17 cellular contexts compared by ENCODE assay signal in genomic region chr3:58793052-58793451, GRCh38.
DNase-seq lines count a peak whose midpoint lies in the region; ATAC-seq and TF ChIP-seq lines count a peak whose summit lies in the region.
"Had no signal": no experiment of that assay in that cellular context is flagged by ENCODE, and none has a peak within 500 bp of the region (broad histone marks: within the 10 kb centered on the region; RNA-seq: fewer than 3 reads in every experiment).

No MANE protein-coding gene starts in this region.

- H3K9me3 Mint-ChIP-seq in CD4-positive, alpha-beta T cell, result no peaks in the 10 kb centered on the region

- no peaks in the 10 kb centered on the region for H3K27me3 Mint-ChIP-seq in CD4-positive, alpha-beta T cell

- DNase-seq in GM04504 (ENCODE audit: low read depth) (peak; percentile 1), iris pigment epithelial cell (ENCODE audit: low read depth) (peak; percentile 11), iPS-NIHi7 (ENCODE audit: extremely low spot score) (no peak), AG20443 (ENCODE audit: low spot score) (no peak)
- DNase-seq in CD4-positive, alpha-beta T cell, result no peak
- DNase-seq: C1 segment of cervical spinal cord, Caco-2, DMS53, GOT3, MG63, NCI-H1105 treated with DMSO at 0.1 percent for 48 hours, NCI-H187, NCI-H82, SHP77 had no signal

- no peak overlapping the region for H3K27ac ChIP-seq in CD4-positive, alpha-beta T cell (ENCODE audit: low read depth, low read length)

- peak; percentile 42; the same call in 2 of the 3 replicates for ATAC-seq in SK-N-SH treated with all-trans-retinoic acid at 6 μM for 48 hours
- no peak for ATAC-seq in HG03439 (IDR thresholded peaks at IDR 0.05; ENCODE audit: unreplicated experiment)
- ATAC-seq in CD4-positive, alpha-beta T cell (ENCODE audit: poor library complexity), result no peak
- ATAC-seq: Panc1 had no signal

- H3K4me1 Mint-ChIP-seq in CD4-positive, alpha-beta T cell (ENCODE audit: low read depth), result no peaks in the 10 kb centered on the region

- CTCF ChIA-PET in CD4-positive, alpha-beta T cell (lab: Charles Lee), result no interaction called here

- no peak overlapping the region for H3K4me3 Mint-ChIP-seq in CD4-positive, alpha-beta T cell

- H3K27me3 ChIP-seq in CD4-positive, alpha-beta T cell (ENCODE audit: control insufficient read depth, insufficient read depth, low read length), result no peaks in the 10 kb centered on the region
- H3K27me3 ChIP-seq: MG63 had no signal

- H3K9me3 ChIP-seq in CD4-positive, alpha-beta T cell (ENCODE audit: control insufficient read depth, low read length), result no peaks in the 10 kb centered on the region
- H3K9me3 ChIP-seq: Caco-2, MG63 had no signal

- H3K27ac Mint-ChIP-seq in CD4-positive, alpha-beta T cell, result no peak overlapping the region

- TF ChIP-seq CTCF in CD4-positive, alpha-beta T cell (IDR thresholded peaks at IDR 0.05), result no peak

- POLR2A ChIA-PET in CD4-positive, alpha-beta T cell (lab: Charles Lee), result no interaction called here

- no peaks in the 10 kb centered on the region for H3K36me3 Mint-ChIP-seq in CD4-positive, alpha-beta T cell (ENCODE audit: low read depth)

- intact Hi-C loops in CD4-positive, alpha-beta T cell (cut with DNase I, micrococcal nuclease), result no loop called here

TF ChIP-seq in SK-N-SH treated with all-trans-retinoic acid at 6 μM for 48 hours, 23 proteins besides CTCF, POLR2A, EP300 and RAD21:
- TF ChIP-seq RARB (CRISPR knock-in tag; IDR thresholded peaks at IDR 0.05) (no peak), ZNF565 (CRISPR knock-in tag; conservative IDR thresholded peaks at IDR 0.05; ENCODE audit: low read depth) (no peak), OSR1 (CRISPR knock-in tag; IDR thresholded peaks at IDR 0.05) (no peak), ISL1 (CRISPR knock-in tag; IDR thresholded peaks at IDR 0.05) (peak; percentile 34), TOX (CRISPR knock-in tag; IDR thresholded peaks at IDR 0.05; ENCODE audit: borderline replicate concordance) (no peak), CSDC2 (CRISPR knock-in tag; IDR thresholded peaks at IDR 0.05) (no peak), BACH2 (CRISPR knock-in tag; IDR thresholded peaks at IDR 0.05; ENCODE audit: borderline replicate concordance) (no peak)
TF ChIP-seq in SK-N-SH treated with all-trans-retinoic acid at 6 μM for 48 hours: peak in this region for 1.

Comparison
In these comparisons a context has a peak if more than half of its experiments do, and no peak if none do; other contexts are left out.
1. DNase-seq: peak in GM04504 (single experiment) and iris pigment epithelial cell (single experiment); none in iPS-NIHi7 (single experiment), CD4-positive, alpha-beta T cell (0 of 10) and AG20443 (single experiment).